Comparison of ENCODE assay signal across 29 cellular contexts in genomic region chr19:55246462-55247451, GRCh38. TPM values are rescaled to one million over a fixed set of nuclear protein-coding genes. Genes with fewer than 3 reads are reported as not detected.
DNase-seq lines count a peak whose midpoint lies in the region; ATAC-seq, FAIRE-seq and TF ChIP-seq lines count a peak whose summit lies in the region.
"Had no signal": no experiment of that assay in that cellular context is flagged by ENCODE, and none has a peak within 500 bp of the region (broad histone marks: within the 10 kb centered on the region; RNA-seq: fewer than 3 reads in every experiment).

No MANE protein-coding gene starts in this region.

- H3K9me3 Mint-ChIP-seq in H9 = no peaks in the 10 kb centered on the region
- H3K9me3 Mint-ChIP-seq in osteocyte (ENCODE audit: unreplicated experiment) = no peaks in the 10 kb centered on the region
- H3K9me3 Mint-ChIP-seq in stimulated activated naive CD8-positive, alpha-beta T cell treated with anti-CD3 and anti-CD28 coated beads, Interleukin-15, amount 100 ng/mL, for 72 hours = no peaks in the 10 kb centered on the region
- H3K9me3 Mint-ChIP-seq: activated naive CD8-positive, alpha-beta T cell treated with anti-CD3 and anti-CD28 coated beads, Interleukin-2, amount 50 U/mL, for 24 hours; mesothelial cell of epicardium; natural killer cell; T-helper 1 cell treated with Interleukin-12 subunit alpha and Interleukin-12 subunit beta and Interleukin-4 antibody, amounts not matched to agents 30 μg/mL and 1 μg/mL, for 36 hours had no signal

- no peak overlapping the region for H3K56ac ChIP-seq in H9 (ENCODE audit: insufficient read length, low read depth, low read length)

- H3K23me2 ChIP-seq in H9 (ENCODE audit: insufficient read length, low read depth, low read length, poor library complexity, severe bottlenecking) = no peaks in the 10 kb centered on the region

- H3K9ac ChIP-seq in BLaER1 (no peak overlapping the region), H9 (ENCODE audit: extremely low read depth, insufficient read length, low read length) (no peak overlapping the region), K562 (ENCODE audit: insufficient read depth in 1 of 2, low read depth in 2 of 2, low read length in 2 of 2) (peak overlapping the region in 1 of 2 experiments; percentile 68; a peak in 2 of 4 replicates), mucosa of rectum (ENCODE audit: low read depth in 1 of 2, low read length in 2 of 2) (no peak overlapping the region)

- H3K4me2 ChIP-seq in BLaER1 (peak overlapping the region; percentile 98), H9 (ENCODE audit: insufficient read depth, insufficient read length, low read length) (no peak overlapping the region), K562 (ENCODE audit: insufficient read depth, low read length) (no peak overlapping the region)
- H3K4me2 ChIP-seq: smooth muscle cell had no signal

- POLR2A ChIA-PET in K562 (lab: Yijun Ruan, JAX) = interaction anchor here (0.5 to 2.9 kb wide), 7 partner anchors 10 to 160 kb away, joined by 3 to 26 read pairs (median 3); partner anchors contain the start of gene PPP6R1

- DNase-seq in H9 (no peak), K562 (ENCODE audit: extremely low read depth in 1 of 4, low spot score in 3 of 4) (peak in 2 of 4 experiments; percentile 51 to 53), H4 (ENCODE audit: low spot score) (no peak), osteocyte (ENCODE audit: extremely low spot score, unreplicated experiment) (no peak)
- no peak for DNase-seq in activated CD8-positive, alpha-beta memory T cell treated with anti-CD3 and anti-CD28 coated beads for 24 hours
- DNase-seq in stimulated activated naive CD8-positive, alpha-beta T cell treated with anti-CD3 and anti-CD28 coated beads, Interleukin-15, amount 100 ng/mL, for 72 hours = no peak
- DNase-seq: ACHN; activated gamma-delta T cell; activated naive CD8-positive, alpha-beta T cell treated with anti-CD3 and anti-CD28 coated beads, Interleukin-2, amount 50 U/mL, for 24 hours; C1 segment of cervical spinal cord; central memory CD4-positive, alpha-beta T cell; DMS79 treated with DMSO at 0.1 percent for 48 hours; hippocampal formation; natural killer cell; NCI-H1105 treated with DMSO at 0.1 percent for 48 hours; NCI-H2029; retina; stimulated activated CD4-positive, alpha-beta T cell treated with anti-CD3 and anti-CD28 coated beads, Interleukin-2, amount 100 ng/mL, for 24 hours had no signal

- H3K27me3 ChIP-seq in BLaER1 = no peaks in the 10 kb centered on the region
- no peaks in the 10 kb centered on the region for H3K27me3 ChIP-seq in H9 (ENCODE audit: insufficient read depth, low read length)
- H3K27me3 ChIP-seq in K562 (ENCODE audit: control insufficient read depth in 2 of 2, insufficient read depth in 2 of 2, low read length in 2 of 2) = no peaks in the 10 kb centered on the region; a peak in 1 of 5 replicates
- no peaks in the 10 kb centered on the region for H3K27me3 ChIP-seq in mucosa of rectum (ENCODE audit: control insufficient read depth in 2 of 2, insufficient read depth in 2 of 2, low read length in 2 of 2)
- H3K27me3 ChIP-seq: gastroesophageal sphincter, pancreas, SJSA1, tibial nerve had no signal

- TF ChIP-seq RAD21 in K562 (CRISPR knock-in tag; conservative IDR thresholded peaks at IDR 0.05 in 1 of 2, IDR thresholded peaks at IDR 0.05 in 1 of 2) = no peak

- H3K4me1 ChIP-seq in BLaER1 (peaks cover 51% of the 10 kb centered on the region), H9 (ENCODE audit: insufficient read depth, low read length) (no peaks in the 10 kb centered on the region), K562 (replicated peaks in 1 of 2; ENCODE audit: control insufficient read depth in 2 of 2, insufficient read depth in 2 of 2, low read length in 2 of 2) (peaks cover 5 to 35% of the 10 kb centered on the region in 2 experiments; a peak in 4 of 5 replicates), mucosa of rectum (ENCODE audit: control insufficient read depth in 2 of 2, insufficient read depth in 2 of 2, low read length in 2 of 2) (peaks cover 37 to 43% of the 10 kb centered on the region in 2 donors)
- H3K4me1 ChIP-seq: Caco-2, pancreas, SJSA1 had no signal

- H2BK120ac ChIP-seq in H9 (ENCODE audit: low read depth, low read length, poor library complexity, severe bottlenecking) = no peak overlapping the region

- BruUV-seq in K562 (replicated peaks; lab: Mats Ljungman, UMichigan) = no TSS peak

- H2BK20ac ChIP-seq in H9 (ENCODE audit: low read depth, low read length, poor library complexity, severe bottlenecking) = no peak overlapping the region

- H3K4me3 ChIP-seq in BLaER1 (no peak overlapping the region), K562 (no peak overlapping the region), mucosa of rectum (ENCODE audit: low read length in 2 of 2) (no peak overlapping the region)
- H3K4me3 ChIP-seq: gastroesophageal sphincter, pancreas, SJSA1, smooth muscle cell, tibial nerve had no signal

- FAIRE-seq in K562 (lab: Jason Lieb, UNC) = peak; percentile 26
- FAIRE-seq: GM18507, pancreas had no signal

- H4K20me1 ChIP-seq in BLaER1 = peaks cover 100% of the 10 kb centered on the region
- no peaks in the 10 kb centered on the region for H4K20me1 ChIP-seq in H9 (ENCODE audit: control insufficient read depth, insufficient read depth, insufficient read length)
- peaks cover 47% of the 10 kb centered on the region for H4K20me1 ChIP-seq in K562 (replicated peaks; ENCODE audit: control insufficient read depth, insufficient read depth, low read length)

- ATAC-seq in K562 = no peak
- ATAC-seq in stimulated activated naive CD8-positive, alpha-beta T cell treated with anti-CD3 and anti-CD28 coated beads, Interleukin-15, amount 100 ng/mL, for 72 hours = no peak
- ATAC-seq: activated naive CD8-positive, alpha-beta T cell treated with anti-CD3 and anti-CD28 coated beads, Interleukin-2, amount 50 U/mL, for 24 hours; natural killer cell had no signal

- H2BK15ac ChIP-seq in H9 (ENCODE audit: low read depth, low read length) = no peak overlapping the region

- no peaks in the 10 kb centered on the region; the same call in 1 of the 2 replicates for H3K27me3 Mint-ChIP-seq in H9 (ENCODE audit: low read depth)
- no peaks in the 10 kb centered on the region for H3K27me3 Mint-ChIP-seq in osteocyte (ENCODE audit: unreplicated experiment)
- no peaks in the 10 kb centered on the region for H3K27me3 Mint-ChIP-seq in stimulated activated naive CD8-positive, alpha-beta T cell treated with anti-CD3 and anti-CD28 coated beads, Interleukin-15, amount 100 ng/mL, for 72 hours
- H3K27me3 Mint-ChIP-seq: activated naive CD8-positive, alpha-beta T cell treated with anti-CD3 and anti-CD28 coated beads, Interleukin-2, amount 50 U/mL, for 24 hours had no signal

- TF ChIP-seq EP300 in K562 (IDR thresholded peaks at IDR 0.05; ENCODE audit: low read length) = no peak

- no peak overlapping the region for H3K18ac ChIP-seq in H9 (ENCODE audit: insufficient read length, low read depth, low read length)

- H2BK12ac ChIP-seq in H9 (ENCODE audit: insufficient read length, low read depth, low read length) = no peak overlapping the region

- no peak overlapping the region for H3K4me3 Mint-ChIP-seq in H9
- H3K4me3 Mint-ChIP-seq in osteocyte (ENCODE audit: unreplicated experiment) = no peak overlapping the region
- H3K4me3 Mint-ChIP-seq in stimulated activated naive CD8-positive, alpha-beta T cell treated with anti-CD3 and anti-CD28 coated beads, Interleukin-15, amount 100 ng/mL, for 72 hours = no peak overlapping the region
- H3K4me3 Mint-ChIP-seq: activated naive CD8-positive, alpha-beta T cell treated with anti-CD3 and anti-CD28 coated beads, Interleukin-2, amount 50 U/mL, for 24 hours; mesothelial cell of epicardium; natural killer cell; T-helper 1 cell treated with Interleukin-12 subunit alpha and Interleukin-12 subunit beta and Interleukin-4 antibody, amounts not matched to agents 30 μg/mL and 1 μg/mL, for 36 hours had no signal

- H3K9me3 ChIP-seq in BLaER1 (no peaks in the 10 kb centered on the region), H9 (ENCODE audit: control insufficient read depth, low read depth, low read length) (no peaks in the 10 kb centered on the region), K562 (replicated peaks; ENCODE audit: control insufficient read depth, insufficient read depth, low read depth, low read length) (no peaks in the 10 kb centered on the region), mucosa of rectum (ENCODE audit: control insufficient read depth in 2 of 2, low read length in 2 of 2) (no peaks in the 10 kb centered on the region)
- H3K9me3 ChIP-seq: Caco-2, gastroesophageal sphincter, pancreas, SJSA1, tibial nerve had no signal

- TF ChIP-seq POLR2A in K562 (conservative IDR thresholded peaks at IDR 0.05) = no peak

- peak overlapping the region in 2 of 3 experiments; percentile 23 to 70; a peak in 1 of 7 replicates for H3K27ac Mint-ChIP-seq in H9
- H3K27ac Mint-ChIP-seq in osteocyte (ENCODE audit: unreplicated experiment) = no peak overlapping the region
- peak overlapping the region in 1 of 2 donors; percentile 25 for H3K27ac Mint-ChIP-seq in stimulated activated naive CD8-positive, alpha-beta T cell treated with anti-CD3 and anti-CD28 coated beads, Interleukin-15, amount 100 ng/mL, for 72 hours
- H3K27ac Mint-ChIP-seq: activated naive CD8-positive, alpha-beta T cell treated with anti-CD3 and anti-CD28 coated beads, Interleukin-2, amount 50 U/mL, for 24 hours; mesothelial cell of epicardium; T-helper 1 cell treated with Interleukin-12 subunit alpha and Interleukin-12 subunit beta and Interleukin-4 antibody, amounts not matched to agents 30 μg/mL and 1 μg/mL, for 36 hours had no signal

- H3K79me2 ChIP-seq in H9 (ENCODE audit: insufficient read depth, low read length) = peaks cover 10% of the 10 kb centered on the region; the same call in 1 of the 2 replicates
- peaks cover 47% of the 10 kb centered on the region for H3K79me2 ChIP-seq in K562 (ENCODE audit: control insufficient read depth, insufficient read depth, low read length)

- no peak overlapping the region for H3K23ac ChIP-seq in H9 (ENCODE audit: insufficient read length, low read depth, low read length)

- no peak overlapping the region for H2AFZ ChIP-seq in H9 (ENCODE audit: low read length)
- no peak overlapping the region for H2AFZ ChIP-seq in K562 (ENCODE audit: low read depth, low read length)

- H3K9me1 ChIP-seq in K562 (ENCODE audit: control insufficient read depth, insufficient read depth, low read length) = peaks cover 3% of the 10 kb centered on the region

- no peak overlapping the region for H4K5ac ChIP-seq in H9 (ENCODE audit: insufficient read length, low read depth, low read length)

- H2BK5ac ChIP-seq in H9 (ENCODE audit: insufficient read length, low read length) = no peak overlapping the region

- H3K27ac ChIP-seq in BLaER1 = 0 out of 2 replicates have a peak overlapping the region, but pooled peaks have one; percentile 19
- no peak overlapping the region for H3K27ac ChIP-seq in H9 (ENCODE audit: insufficient read length, low read depth, low read length)
- H3K27ac ChIP-seq in K562 (ENCODE audit: extremely low read depth, low read depth, low read length) = no peak overlapping the region
- peak overlapping the region; percentile 71 to 88 for H3K27ac ChIP-seq in mucosa of rectum (ENCODE audit: low read depth in 2 of 2, low read length in 2 of 2)
- H3K27ac ChIP-seq: gastroesophageal sphincter, pancreas, SJSA1, tibial nerve had no signal

- peaks cover 0 to 3% of the 10 kb centered on the region in 2 experiments; a peak in 1 of 4 replicates for H3K4me1 Mint-ChIP-seq in H9
- H3K4me1 Mint-ChIP-seq in osteocyte (ENCODE audit: unreplicated experiment) = peaks cover 22% of the 10 kb centered on the region
- peaks cover 58% of the 10 kb centered on the region for H3K4me1 Mint-ChIP-seq in stimulated activated naive CD8-positive, alpha-beta T cell treated with anti-CD3 and anti-CD28 coated beads, Interleukin-15, amount 100 ng/mL, for 72 hours

- in situ Hi-C loops in K562 (cut with MboI) = no loop called here

- no peak overlapping the region for H4K8ac ChIP-seq in H9 (replicated peaks; ENCODE audit: insufficient read length, low read depth, low read length)

- peaks cover 88% of the 10 kb centered on the region for H3K36me3 ChIP-seq in BLaER1
- peaks cover 92% of the 10 kb centered on the region for H3K36me3 ChIP-seq in K562 (ENCODE audit: control insufficient read depth, insufficient read depth, low read length)
- H3K36me3 ChIP-seq in mucosa of rectum (ENCODE audit: control insufficient read depth in 2 of 2, insufficient read depth in 2 of 2, low read length in 2 of 2) = peaks cover 44 to 46% of the 10 kb centered on the region in 2 donors

- CTCF ChIA-PET in K562 (lab: Yijun Ruan, JAX; ENCODE audit: low intra/inter-chr PET ratio) = no interaction called here

- no peak overlapping the region for H3K14ac ChIP-seq in H9 (ENCODE audit: insufficient read depth, low read length)

- no peak overlapping the region for H2AK5ac ChIP-seq in H9 (ENCODE audit: insufficient read length, low read length)

- no peak overlapping the region for H3K4ac ChIP-seq in H9 (ENCODE audit: low read depth, low read length)

- TF ChIP-seq CTCF in H9 (conservative IDR thresholded peaks at IDR 0.05) = no peak
- TF ChIP-seq CTCF in K562 (IDR thresholded peaks at IDR 0.05 in 2 of 3, conservative IDR thresholded peaks at IDR 0.05 in 1 of 3; ENCODE audit: insufficient read depth in 2 of 3, low read depth in 1 of 3, low read length in 3 of 3) = no peak
- TF ChIP-seq CTCF in osteocyte (IDR thresholded peaks at IDR 0.05) = no peak

- H3K36me3 Mint-ChIP-seq in H9 (ENCODE audit: insufficient read depth in 1 of 3, low read depth in 3 of 3) (peaks cover 10 to 44% (median 40%) of the 10 kb centered on the region in 3 experiments; a peak in 6 of 7 replicates), osteocyte (ENCODE audit: unreplicated experiment) (peaks cover 13% of the 10 kb centered on the region)

- no peak overlapping the region for H4K91ac ChIP-seq in H9 (ENCODE audit: insufficient read length, low read depth, low read length)

- intact Hi-C loops in K562 (cut with micrococcal nuclease) = no loop called here

- no peak overlapping the region for H3T11ph ChIP-seq in H9 (ENCODE audit: low read length)

- no peaks in the 10 kb centered on the region for H3K79me1 ChIP-seq in H9 (ENCODE audit: insufficient read depth, low read depth, low read length, poor library complexity, severe bottlenecking)

- WGBS in H9 (ENCODE audit: extremely low coverage, insufficient read length, low lambda C conversion rate) = no CpG with 5 or more reads among the region's 40 CpGs
- WGBS in K562 (ENCODE audit: insufficient coverage, low coverage, missing lambda C conversion rate) = 79% methylated on average over 35 of the region's 40 CpGs

RNA-seq across cellular contexts. Expression of gene PPP6R1, which starts 12.1 kb away (rescaled TPM):
- total RNA-seq in H9 (2021) (76.2 and 79.7 TPM in 2 replicates), K562 (2014; rRNA removed) (58.3 and 78.9 TPM in 2 replicates), K562 (2014; rRNA removed; fragmentation: Illumina TruSeq; extraction: Trizol) (25.5 and 28.1 TPM in 2 replicates), K562 (2015; rRNA removed; fragmentation: Illumina TruSeq; extraction: Trizol) (37.2 and 39.6 TPM in 2 replicates), K562 (2021) (115 and 135 TPM in 2 replicates), osteocyte (63.0 and 67.1 TPM in 2 replicates)
- 138 and 331 TPM in 2 replicates for total RNA-seq in K562 (2011; cell fraction: chromatin; rRNA removed; ENCODE audit: low replicate concordance)
- 170 and 181 TPM in 2 replicates for total RNA-seq in K562 (2011; cell fraction: nucleolus; rRNA removed)
- total RNA-seq in K562 (2011; cell fraction: nucleoplasm; rRNA removed) = 119 and 126 TPM in 2 replicates
- polyA plus RNA-seq in K562 (2011; rRNA removed) (37.0 and 59.5 TPM in 2 replicates), K562 (2014; fragmentation: Illumina TruSeq; extraction: Trizol) (42.6 and 75.6 TPM in 2 replicates), K562 (2014; fragmentation: Nextera tagmentation; extraction: Ambion mirVana) (under 1 TPM; 0.48 to 0.89 TPM), K562 (2014; rRNA removed) (72.9 and 82.6 TPM in 2 replicates)
- 51.6 and 73.6 TPM in 2 replicates for polyA plus RNA-seq in K562 (2011; cell fraction: cytosol; rRNA removed)
- polyA plus RNA-seq in K562 (2011; cell fraction: nucleus; rRNA removed) = 101 and 109 TPM in 2 replicates
- polyA plus RNA-seq in K562 (2012) = 69.7 and 88.1 TPM in 2 replicates
- 47.1 and 60.9 TPM in 2 replicates for polyA minus RNA-seq in K562 (2011; rRNA and poly(A)+ RNA removed)
- polyA minus RNA-seq in K562 (2011; cell fraction: cytosol; rRNA and poly(A)+ RNA removed) = 68.7 and 77.1 TPM in 2 replicates
- 31.9 and 52.0 TPM in 2 replicates for polyA minus RNA-seq in K562 (2011; cell fraction: nucleus; rRNA and poly(A)+ RNA removed)
- 29.7 and 31.8 TPM in 2 replicates for total RNA-seq in H4 (2014; rRNA removed; shearing (Covaris generic))

RNA-seq across cellular contexts. Expression of gene TMEM86B, which starts 18.2 kb away (rescaled TPM):
- total RNA-seq in H9 (2021) (3.6 and 4.5 TPM in 2 replicates), K562 (2014; rRNA removed) (3.9 and 4.6 TPM in 2 replicates), K562 (2014; rRNA removed; fragmentation: Illumina TruSeq; extraction: Trizol) (0.19 and 0.55 TPM in 2 replicates), K562 (2015; rRNA removed; fragmentation: Illumina TruSeq; extraction: Trizol) (2.1 TPM in 2 replicates), K562 (2021) (5.7 and 6.3 TPM in 2 replicates), osteocyte (2.9 and 3.2 TPM in 2 replicates)
- total RNA-seq in K562 (2011; cell fraction: chromatin; rRNA removed; ENCODE audit: low replicate concordance) = 8.0 and 35.1 TPM in 2 replicates
- total RNA-seq in K562 (2011; cell fraction: nucleolus; rRNA removed) = 26.1 and 32.9 TPM in 2 replicates
- total RNA-seq in K562 (2011; cell fraction: nucleoplasm; rRNA removed) = 13.7 and 16.3 TPM in 2 replicates
- polyA plus RNA-seq in K562 (2011; rRNA removed) (1.3 and 3.2 TPM in 2 replicates), K562 (2014; fragmentation: Illumina TruSeq; extraction: Trizol) (2.2 and 5.1 TPM in 2 replicates), K562 (2014; fragmentation: Nextera tagmentation; extraction: Ambion mirVana) (under 1 TPM; 0.28 to 0.41 TPM), K562 (2014; rRNA removed) (6.2 and 7.9 TPM in 2 replicates)
- polyA plus RNA-seq in K562 (2011; cell fraction: cytosol; rRNA removed) = 2.8 and 7.3 TPM in 2 replicates
- 23.8 and 45.7 TPM in 2 replicates for polyA plus RNA-seq in K562 (2011; cell fraction: nucleus; rRNA removed)
- polyA plus RNA-seq in K562 (2012) = 5.1 and 12.3 TPM in 2 replicates
- 0.81 and 1.5 TPM in 2 replicates for polyA minus RNA-seq in K562 (2011; rRNA and poly(A)+ RNA removed)
- 1.2 TPM in 1 of 2 replicates, not detected in the other for polyA minus RNA-seq in K562 (2011; cell fraction: cytosol; rRNA and poly(A)+ RNA removed)
- 4.4 and 5.9 TPM in 2 replicates for polyA minus RNA-seq in K562 (2011; cell fraction: nucleus; rRNA and poly(A)+ RNA removed)
- 0.81 TPM in 1 of 2 replicates, not detected in the other for total RNA-seq in H4 (2014; rRNA removed; shearing (Covaris generic))

RNA-seq across cellular contexts. Expression of gene HSPBP1, which starts 33.2 kb away (rescaled TPM):
- total RNA-seq in H9 (2021) (47.4 and 50.7 TPM in 2 replicates), K562 (2014; rRNA removed) (54.6 and 63.3 TPM in 2 replicates), K562 (2014; rRNA removed; fragmentation: Illumina TruSeq; extraction: Trizol) (12.3 and 13.9 TPM in 2 replicates), K562 (2015; rRNA removed; fragmentation: Illumina TruSeq; extraction: Trizol) (38.7 and 41.3 TPM in 2 replicates), K562 (2021) (81.3 and 85.8 TPM in 2 replicates), osteocyte (29.8 and 33.2 TPM in 2 replicates)
- 1.8 and 7.4 TPM in 2 replicates for total RNA-seq in K562 (2011; cell fraction: chromatin; rRNA removed; ENCODE audit: low replicate concordance)
- total RNA-seq in K562 (2011; cell fraction: nucleolus; rRNA removed) = 14.1 and 16.0 TPM in 2 replicates
- 5.8 and 8.5 TPM in 2 replicates for total RNA-seq in K562 (2011; cell fraction: nucleoplasm; rRNA removed)
- polyA plus RNA-seq in K562 (2011; rRNA removed) (20.6 and 30.4 TPM in 2 replicates), K562 (2014; fragmentation: Illumina TruSeq; extraction: Trizol) (21.8 and 37.7 TPM in 2 replicates), K562 (2014; fragmentation: Nextera tagmentation; extraction: Ambion mirVana) (1 to 10 TPM in 1 of 2 experiments, under 1 TPM in 1; 0.83 to 1.5 TPM), K562 (2014; rRNA removed) (59.0 and 62.3 TPM in 2 replicates)
- 38.3 and 103 TPM in 2 replicates for polyA plus RNA-seq in K562 (2011; cell fraction: cytosol; rRNA removed)
- polyA plus RNA-seq in K562 (2011; cell fraction: nucleus; rRNA removed) = 17.4 and 24.9 TPM in 2 replicates
- polyA plus RNA-seq in K562 (2012) = 67.2 and 80.0 TPM in 2 replicates
- polyA minus RNA-seq in K562 (2011; rRNA and poly(A)+ RNA removed) = 5.2 and 9.1 TPM in 2 replicates
- 23.1 and 31.8 TPM in 2 replicates for polyA minus RNA-seq in K562 (2011; cell fraction: cytosol; rRNA and poly(A)+ RNA removed)
- 6.2 and 6.8 TPM in 2 replicates for polyA minus RNA-seq in K562 (2011; cell fraction: nucleus; rRNA and poly(A)+ RNA removed)
- total RNA-seq in H4 (2014; rRNA removed; shearing (Covaris generic)) = 57.7 and 65.2 TPM in 2 replicates

RNA-seq across cellular contexts. Expression of gene BRSK1, which starts 37.0 kb away (rescaled TPM):
- total RNA-seq in H9 (2021) (43.5 and 47.0 TPM in 2 replicates), K562 (2014; rRNA removed) (3.8 and 5.0 TPM in 2 replicates), K562 (2014; rRNA removed; fragmentation: Illumina TruSeq; extraction: Trizol) (1.6 and 1.7 TPM in 2 replicates), K562 (2015; rRNA removed; fragmentation: Illumina TruSeq; extraction: Trizol) (1.3 and 1.7 TPM in 2 replicates), K562 (2021) (5.6 and 8.1 TPM in 2 replicates), osteocyte (18.0 and 23.9 TPM in 2 replicates)
- 28.5 and 48.4 TPM in 2 replicates for total RNA-seq in K562 (2011; cell fraction: chromatin; rRNA removed; ENCODE audit: low replicate concordance)
- 21.7 and 25.3 TPM in 2 replicates for total RNA-seq in K562 (2011; cell fraction: nucleolus; rRNA removed)
- 13.4 and 18.0 TPM in 2 replicates for total RNA-seq in K562 (2011; cell fraction: nucleoplasm; rRNA removed)
- polyA plus RNA-seq in K562 (2011; rRNA removed) (3.5 and 3.6 TPM in 2 replicates), K562 (2014; fragmentation: Illumina TruSeq; extraction: Trizol) (4.3 and 4.5 TPM in 2 replicates), K562 (2014; fragmentation: Nextera tagmentation; extraction: Ambion mirVana) (not detected), K562 (2014; rRNA removed) (9.3 and 9.8 TPM in 2 replicates)
- polyA plus RNA-seq in K562 (2011; cell fraction: cytosol; rRNA removed) = 4.7 and 5.3 TPM in 2 replicates
- polyA plus RNA-seq in K562 (2011; cell fraction: nucleus; rRNA removed) = 46.8 and 66.1 TPM in 2 replicates
- 4.6 and 18.4 TPM in 2 replicates for polyA plus RNA-seq in K562 (2012)
- polyA minus RNA-seq in K562 (2011; rRNA and poly(A)+ RNA removed) = 1.7 and 2.2 TPM in 2 replicates
- 1.1 and 2.1 TPM in 2 replicates for polyA minus RNA-seq in K562 (2011; cell fraction: cytosol; rRNA and poly(A)+ RNA removed)
- 7.0 and 11.6 TPM in 2 replicates for polyA minus RNA-seq in K562 (2011; cell fraction: nucleus; rRNA and poly(A)+ RNA removed)
- 4.6 and 13.1 TPM in 2 replicates for total RNA-seq in H4 (2014; rRNA removed; shearing (Covaris generic))

RNA-seq across cellular contexts. Expression of gene PTPRH, which starts 37.5 kb away (rescaled TPM):
- 0.24 and 0.33 TPM in 2 replicates for total RNA-seq in H9 (2021)
- total RNA-seq in K562 (2011; cell fraction: chromatin; rRNA removed; ENCODE audit: low replicate concordance) = 57.9 and 171 TPM in 2 replicates
- 67.1 and 78.4 TPM in 2 replicates for total RNA-seq in K562 (2011; cell fraction: nucleolus; rRNA removed)
- 53.0 and 59.6 TPM in 2 replicates for total RNA-seq in K562 (2011; cell fraction: nucleoplasm; rRNA removed)
- 24.0 and 36.5 TPM in 2 replicates for total RNA-seq in K562 (2014; rRNA removed)
- total RNA-seq in K562 (2014; rRNA removed; fragmentation: Illumina TruSeq; extraction: Trizol) = 14.7 and 17.6 TPM in 2 replicates
- total RNA-seq in K562 (2015; rRNA removed; fragmentation: Illumina TruSeq; extraction: Trizol) = 18.6 and 19.0 TPM in 2 replicates
- 25.5 and 26.4 TPM in 2 replicates for total RNA-seq in K562 (2021)
- polyA plus RNA-seq in K562 (2011; rRNA removed) = 33.6 and 34.3 TPM in 2 replicates
- 31.6 and 38.9 TPM in 2 replicates for polyA plus RNA-seq in K562 (2011; cell fraction: cytosol; rRNA removed)
- polyA plus RNA-seq in K562 (2011; cell fraction: nucleus; rRNA removed) = 66.1 and 111 TPM in 2 replicates
- polyA plus RNA-seq in K562 (2012) = 19.2 and 61.5 TPM in 2 replicates
- 31.2 and 33.2 TPM in 2 replicates for polyA plus RNA-seq in K562 (2014; fragmentation: Illumina TruSeq; extraction: Trizol)
- polyA plus RNA-seq in K562 (2014; fragmentation: Nextera tagmentation; extraction: Ambion mirVana) = 1 to 10 TPM in 1 of 2 experiments, under 1 TPM in 1; 0.87 to 2.9 TPM
- 22.7 and 22.8 TPM in 2 replicates for polyA plus RNA-seq in K562 (2014; rRNA removed)
- 34.7 and 44.2 TPM in 2 replicates for polyA minus RNA-seq in K562 (2011; rRNA and poly(A)+ RNA removed)
- polyA minus RNA-seq in K562 (2011; cell fraction: cytosol; rRNA and poly(A)+ RNA removed) = 15.8 and 20.3 TPM in 2 replicates
- 46.6 and 47.5 TPM in 2 replicates for polyA minus RNA-seq in K562 (2011; cell fraction: nucleus; rRNA and poly(A)+ RNA removed)
- total RNA-seq in H4 (2014; rRNA removed; shearing (Covaris generic)) = 3.8 and 5.5 TPM in 2 replicates
- 0.31 TPM in 1 of 2 replicates, not detected in the other for total RNA-seq in osteocyte
- polyA plus RNA-seq: smooth muscle cell had no signal

Comparison
In these comparisons a context has a peak if more than half of its experiments do, and no peak if none do; other contexts are left out.
1. H3K27ac ChIP-seq: peak in BLaER1 (single experiment) and mucosa of rectum (2 of 2); none in H9 (single experiment) and K562 (single experiment).